9 cellular contexts compared by ENCODE assay signal in genomic region chr16:28823291-28823718, GRCh38. TPM values are rescaled to one million over a fixed set of nuclear protein-coding genes. Genes with fewer than 3 reads are reported as not detected.
DNase-seq lines count a peak whose midpoint lies in the region.
"Had no signal": no experiment of that assay in that cellular context is flagged by ENCODE, and none has a peak within 500 bp of the region (broad histone marks: within the 10 kb centered on the region; RNA-seq: fewer than 3 reads in every experiment).

No MANE protein-coding gene starts in this region.

- CTCF ChIA-PET in activated naive CD4-positive, alpha-beta T cell treated with anti-CD3 and anti-CD28 coated beads for 36 hours (lab: Charles Lee), result interaction anchor here (0.9 kb wide), 2 partner anchors 40 to 42 kb away, joined by 3 read pairs; partner anchors contain the start of gene SH2B1

- intact Hi-C loops in activated naive CD4-positive, alpha-beta T cell treated with anti-CD3 and anti-CD28 coated beads for 36 hours (cut with micrococcal nuclease), result loop anchor here (1.0 to 5.0 kb wide), 3 partner anchors 127 to 984 kb away; partner anchors contain the start of genes MAZ, NFATC2IP and SBK1
- intact Hi-C loops in dendritic cell treated with granulocyte-macrophage colony-stimulating factor and Interleukin-4, amounts not matched to agents 40 ng/mL and 50 ng/mL, for 4 days (cut with micrococcal nuclease), result loop anchor here (1.0 to 2.0 kb wide), 2 partner anchors 23 to 127 kb away; partner anchors contain the start of genes NFATC2IP and TUFM

- peaks cover 30% of the 10 kb centered on the region for H3K36me3 ChIP-seq in muscle layer of colon (ENCODE audit: insufficient read depth, low read length)

- peak overlapping the region; percentile 98 for H3K27ac Mint-ChIP-seq in activated naive CD4-positive, alpha-beta T cell treated with anti-CD3 and anti-CD28 coated beads for 36 hours
- peak overlapping the region; percentile 94 for H3K27ac Mint-ChIP-seq in dendritic cell treated with granulocyte-macrophage colony-stimulating factor and Interleukin-4, amounts not matched to agents 40 ng/mL and 50 ng/mL, for 4 days

- DNase-seq in activated naive CD4-positive, alpha-beta T cell treated with anti-CD3 and anti-CD28 coated beads for 36 hours, result no peak
- no peak for DNase-seq in activated naive CD4-positive, alpha-beta T cell treated with Interleukin-2 at 50 U/mL for 16 hours
- DNase-seq in NAMALWA (ENCODE audit: low spot score) (peak; percentile 58), NCI-H1048 (lab: John Stamatoyannopoulos, UW) (no peak), NCI-H2227 (lab: John Stamatoyannopoulos, UW; ENCODE audit: unreplicated experiment) (no peak)
- no peak for DNase-seq in stimulated activated CD4-positive, alpha-beta T cell treated with anti-CD3 and anti-CD28 coated beads, Interleukin-1b, Interleukin-23, amount 100 ng/mL, for 48 hours

- peaks cover 48% of the 10 kb centered on the region for H3K36me3 Mint-ChIP-seq in activated naive CD4-positive, alpha-beta T cell treated with anti-CD3 and anti-CD28 coated beads for 36 hours (ENCODE audit: low read depth)
- H3K36me3 Mint-ChIP-seq in dendritic cell treated with granulocyte-macrophage colony-stimulating factor and Interleukin-4, amounts not matched to agents 40 ng/mL and 50 ng/mL, for 4 days (ENCODE audit: low read depth), result peaks cover 68% of the 10 kb centered on the region

- peaks cover 50% of the 10 kb centered on the region for H3K4me1 Mint-ChIP-seq in activated naive CD4-positive, alpha-beta T cell treated with anti-CD3 and anti-CD28 coated beads for 36 hours (ENCODE audit: low read depth)
- H3K4me1 Mint-ChIP-seq in dendritic cell treated with granulocyte-macrophage colony-stimulating factor and Interleukin-4, amounts not matched to agents 40 ng/mL and 50 ng/mL, for 4 days (ENCODE audit: low read depth), result peaks cover 45% of the 10 kb centered on the region

- peaks cover 23% of the 10 kb centered on the region for H3K4me1 ChIP-seq in muscle layer of colon (ENCODE audit: insufficient read depth, low read length)

- H3K9ac ChIP-seq in muscle layer of colon (ENCODE audit: low read length), result peak overlapping the region; percentile 83

- no peaks in the 10 kb centered on the region for H3K27me3 ChIP-seq in muscle layer of colon (ENCODE audit: control insufficient read depth in 1 of 2, insufficient read depth in 2 of 2, low read length in 2 of 2)

- peak overlapping the region; percentile 86 to 92 for H3K4me3 ChIP-seq in muscle layer of colon (ENCODE audit: low read depth in 1 of 2, low read length in 2 of 2)

- no peaks in the 10 kb centered on the region for H3K27me3 Mint-ChIP-seq in activated naive CD4-positive, alpha-beta T cell treated with anti-CD3 and anti-CD28 coated beads for 36 hours (ENCODE audit: low read depth)
- no peaks in the 10 kb centered on the region for H3K27me3 Mint-ChIP-seq in dendritic cell treated with granulocyte-macrophage colony-stimulating factor and Interleukin-4, amounts not matched to agents 40 ng/mL and 50 ng/mL, for 4 days

- peak overlapping the region; percentile 92 for H3K4me3 Mint-ChIP-seq in activated naive CD4-positive, alpha-beta T cell treated with anti-CD3 and anti-CD28 coated beads for 36 hours
- peak overlapping the region; percentile 97 for H3K4me3 Mint-ChIP-seq in dendritic cell treated with granulocyte-macrophage colony-stimulating factor and Interleukin-4, amounts not matched to agents 40 ng/mL and 50 ng/mL, for 4 days

- peak overlapping the region; percentile 96 for H3K27ac ChIP-seq in muscle layer of colon (ENCODE audit: low read depth, low read length)

- no peaks in the 10 kb centered on the region for H3K9me3 Mint-ChIP-seq in activated naive CD4-positive, alpha-beta T cell treated with anti-CD3 and anti-CD28 coated beads for 36 hours
- no peaks in the 10 kb centered on the region for H3K9me3 Mint-ChIP-seq in dendritic cell treated with granulocyte-macrophage colony-stimulating factor and Interleukin-4, amounts not matched to agents 40 ng/mL and 50 ng/mL, for 4 days

- H3K9me3 ChIP-seq in muscle layer of colon (ENCODE audit: low read length), result no peaks in the 10 kb centered on the region

RNA-seq across cellular contexts. Expression of gene ATXN2L, which starts 0.5 kb away (rescaled TPM):
- 100 to 1,000 TPM; 392 to 408 TPM for total RNA-seq in activated naive CD4-positive, alpha-beta T cell treated with anti-CD3 and anti-CD28 coated beads for 36 hours

RNA-seq across cellular contexts. Expression of gene TUFM, which starts 22.8 kb away (rescaled TPM):
- 100 to 1,000 TPM; 276 to 289 TPM for total RNA-seq in activated naive CD4-positive, alpha-beta T cell treated with anti-CD3 and anti-CD28 coated beads for 36 hours

RNA-seq across cellular contexts. Expression of gene SH2B1, which starts 40.3 kb away (rescaled TPM):
- total RNA-seq in activated naive CD4-positive, alpha-beta T cell treated with anti-CD3 and anti-CD28 coated beads for 36 hours, result 10 to 100 TPM; 28.4 to 33.9 TPM

RNA-seq across cellular contexts. Expression of gene ATP2A1, which starts 55.0 kb away (rescaled TPM):
- total RNA-seq in activated naive CD4-positive, alpha-beta T cell treated with anti-CD3 and anti-CD28 coated beads for 36 hours, result 1 to 10 TPM; 4.2 to 5.3 TPM
- total RNA-seq: frontal cortex had no signal
